In the genomic region with DNA sequence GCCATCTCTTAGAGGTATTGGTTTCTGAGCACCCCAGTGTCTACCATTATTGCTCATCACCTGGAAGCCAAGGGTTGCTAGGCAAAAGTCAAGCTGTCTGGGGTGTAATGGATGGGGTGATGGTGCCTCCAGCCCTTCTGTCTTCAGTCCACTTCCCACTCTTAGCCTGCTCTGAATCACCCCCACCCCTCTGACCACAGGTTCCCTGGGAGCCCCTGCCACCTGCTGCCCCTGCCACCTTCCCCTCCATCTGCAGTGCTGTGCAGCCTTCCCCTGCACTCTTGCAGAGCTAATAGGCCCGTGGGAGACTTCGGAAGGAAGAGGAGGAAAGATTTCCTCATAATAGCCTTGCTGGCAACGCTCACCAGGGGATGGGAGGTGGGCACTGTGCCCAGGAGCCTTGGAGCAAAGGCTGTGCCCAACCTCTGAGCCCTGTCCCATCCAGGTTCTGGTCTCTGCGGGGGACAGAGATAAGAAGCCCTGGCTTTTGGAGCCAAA, we compare ENCODE assay signal across 8 cellular contexts. TPM values are rescaled to one million over a fixed set of nuclear protein-coding genes. Genes with fewer than 3 reads are reported as not detected.
DNase-seq lines count a peak whose midpoint lies in the region; ATAC-seq and TF ChIP-seq lines count a peak whose summit lies in the region.

No MANE protein-coding gene starts in this region.

- H3K27ac Mint-ChIP-seq in WTC11, result no peak overlapping the region
- H3K27ac Mint-ChIP-seq in stimulated activated effector memory CD8-positive, alpha-beta T cell treated with anti-CD3 and anti-CD28 coated beads, Interleukin-12 subunit alpha, Interleukin-12 subunit beta, amount 100 ng/mL, for 72 hours, result no peak overlapping the region

- CTCF ChIA-PET in WTC11 (lab: Charles Lee), result interaction anchor here (0.5 to 3.4 kb wide), 9 partner anchors 9 to 1779 kb away, joined by 3 to 25 read pairs (median 8); no protein-coding TSS in a partner anchor

- ATAC-seq in GM21381 (IDR thresholded peaks at IDR 0.05; ENCODE audit: unreplicated experiment) (peak; percentile 6), WTC11 (no peak), left cardiac atrium (peak; percentile 42 to 48), HG02885 (IDR thresholded peaks at IDR 0.05; ENCODE audit: poor library complexity, unreplicated experiment) (no peak)
- ATAC-seq in stimulated activated effector memory CD8-positive, alpha-beta T cell treated with anti-CD3 and anti-CD28 coated beads, Interleukin-12 subunit alpha, Interleukin-12 subunit beta, amount 100 ng/mL, for 72 hours, result peak; percentile 78

- DNase-seq in WTC11 (ENCODE audit: low spot score) (no peak), left cardiac atrium (peak; percentile 65), NK-92 (lab: John Stamatoyannopoulos, UW; ENCODE audit: unreplicated experiment) (no peak), NCI-H1092 treated with DMSO at 0.1 percent for 48 hours (lab: John Stamatoyannopoulos, UW) (no peak), UCSD-AML1 (lab: John Stamatoyannopoulos, UW; ENCODE audit: unreplicated experiment) (no peak)
- DNase-seq in stimulated activated effector memory CD8-positive, alpha-beta T cell treated with anti-CD3 and anti-CD28 coated beads, Interleukin-12 subunit alpha, Interleukin-12 subunit beta, amount 100 ng/mL, for 72 hours (ENCODE audit: low spot score in 2 of 2), result peak in 1 of 2 donors; percentile 60

- no peaks in the 10 kb centered on the region for H3K9me3 Mint-ChIP-seq in WTC11
- no peaks in the 10 kb centered on the region for H3K9me3 Mint-ChIP-seq in stimulated activated effector memory CD8-positive, alpha-beta T cell treated with anti-CD3 and anti-CD28 coated beads, Interleukin-12 subunit alpha, Interleukin-12 subunit beta, amount 100 ng/mL, for 72 hours

- H3K4me3 Mint-ChIP-seq in WTC11, result peak overlapping the region; percentile 82
- peak overlapping the region; percentile 69 for H3K4me3 Mint-ChIP-seq in stimulated activated effector memory CD8-positive, alpha-beta T cell treated with anti-CD3 and anti-CD28 coated beads, Interleukin-12 subunit alpha, Interleukin-12 subunit beta, amount 100 ng/mL, for 72 hours

- POLR2A ChIA-PET in WTC11 (lab: Charles Lee), result no interaction called here

- peaks cover 13% of the 10 kb centered on the region for H3K4me1 Mint-ChIP-seq in WTC11
- H3K4me1 Mint-ChIP-seq in stimulated activated effector memory CD8-positive, alpha-beta T cell treated with anti-CD3 and anti-CD28 coated beads, Interleukin-12 subunit alpha, Interleukin-12 subunit beta, amount 100 ng/mL, for 72 hours, result peaks cover 32% of the 10 kb centered on the region

- TF ChIP-seq CTCF in WTC11 (IDR thresholded peaks at IDR 0.05), result no peak

- peaks cover 30% of the 10 kb centered on the region for H3K27me3 Mint-ChIP-seq in WTC11 (ENCODE audit: low read depth)

- H3K36me3 Mint-ChIP-seq in WTC11, result peaks cover 3% of the 10 kb centered on the region; the same call in 1 of the 2 replicates
- peaks cover 83% of the 10 kb centered on the region for H3K36me3 Mint-ChIP-seq in stimulated activated effector memory CD8-positive, alpha-beta T cell treated with anti-CD3 and anti-CD28 coated beads, Interleukin-12 subunit alpha, Interleukin-12 subunit beta, amount 100 ng/mL, for 72 hours

- intact Hi-C loops in left cardiac atrium (cut with DNase I), result loop anchor here in 1 of 2 donors (5.0 kb wide), 1 partner anchor 36 kb away; the partner anchor contains the start of gene CAPN2

TF ChIP-seq in WTC11, 78 proteins besides CTCF, POLR2A, EP300 and RAD21:
- no peak for TF ChIP-seq ELF4 (CRISPR knock-in tag; IDR thresholded peaks at IDR 0.05; ENCODE audit: low read depth)
TF ChIP-seq in WTC11: peak in this region for 0.

RNA-seq across cellular contexts. Expression of gene CAPN2, which starts 35.5 kb away (rescaled TPM):
- total RNA-seq in WTC11 (2021) (21.3 to 24.6 TPM (median 24.2 TPM) in 3 replicates), left cardiac atrium (100 to 1,000 TPM in 1 of 2 donors, 10 to 100 TPM in 1; 89.1 to 107 TPM)

Comparison
In these comparisons a context has a peak if more than half of its experiments do, and no peak if none do; other contexts are left out.
1. ATAC-seq: peak in GM21381 (single experiment), left cardiac atrium (2 of 2) and stimulated activated effector memory CD8-positive, alpha-beta T cell treated with anti-CD3 and anti-CD28 coated beads, Interleukin-12 subunit alpha, Interleukin-12 subunit beta, amount 100 ng/mL, for 72 hours (single experiment); none in WTC11 (single experiment) and HG02885 (single experiment).